Comparison of ENCODE assay signal across 1 cellular context in the genomic region with DNA sequence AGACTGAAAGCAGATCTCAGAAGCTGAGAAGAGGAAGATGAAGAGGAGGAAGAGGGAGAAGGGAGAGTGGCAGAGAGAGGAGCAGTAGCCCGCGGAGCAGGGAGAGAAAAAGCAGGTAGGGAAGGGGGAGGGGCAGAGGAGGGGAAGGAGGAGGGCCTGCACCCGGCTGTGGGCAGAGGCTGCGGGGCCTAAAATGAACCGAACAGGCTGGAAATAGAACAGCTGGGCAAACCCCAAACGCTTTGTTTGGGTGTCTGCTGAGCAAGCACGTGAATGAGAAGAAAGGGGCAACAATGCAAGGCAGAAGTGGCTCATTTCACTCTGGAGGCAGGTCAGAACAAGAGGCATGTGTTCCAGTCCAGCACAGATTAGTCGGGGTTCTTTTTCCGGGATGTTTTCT.
TF ChIP-seq lines count a peak whose summit lies in the region.

No MANE protein-coding gene starts in this region.

TF ChIP-seq in GM12878, 131 proteins besides CTCF, POLR2A, EP300 and RAD21 (continued from another document):
- peak; percentile 63 for TF ChIP-seq IKZF1 (conservative IDR thresholded peaks at IDR 0.05)
- peak; percentile 93 for TF ChIP-seq ZNF24 (IDR thresholded peaks at IDR 0.05)
- no peak for TF ChIP-seq JUND (IDR thresholded peaks at IDR 0.05; ENCODE audit: low read depth, low read length)
- TF ChIP-seq RUNX3 (IDR thresholded peaks at IDR 0.05; ENCODE audit: low read length): peak; percentile 55
- TF ChIP-seq NKRF (conservative IDR thresholded peaks at IDR 0.05): no peak
- no peak for TF ChIP-seq ZNF207 (IDR thresholded peaks at IDR 0.05; ENCODE audit: borderline replicate concordance)
- peak; percentile 22 for TF ChIP-seq SP1 (IDR thresholded peaks at IDR 0.05; ENCODE audit: low read depth, low read length)
- no peak for TF ChIP-seq SREBF2 (IDR thresholded peaks at IDR 0.05; ENCODE audit: low read length)
- no peak for TF ChIP-seq ZNF274 (IDR thresholded peaks at IDR 0.05; ENCODE audit: insufficient read depth, insufficient read length)
- TF ChIP-seq TBL1XR1 (IDR thresholded peaks at IDR 0.05; ENCODE audit: low read depth, low read length): peak; percentile 92
- no peak for TF ChIP-seq JUNB (IDR thresholded peaks at IDR 0.05)
- TF ChIP-seq KDM1A (IDR thresholded peaks at IDR 0.05; ENCODE audit: borderline replicate concordance): no peak
- TF ChIP-seq ATF7 (IDR thresholded peaks at IDR 0.05; ENCODE audit: low read depth): peak; percentile 56; the same call in 1 of the 2 replicates
- TF ChIP-seq, protein P1, sequence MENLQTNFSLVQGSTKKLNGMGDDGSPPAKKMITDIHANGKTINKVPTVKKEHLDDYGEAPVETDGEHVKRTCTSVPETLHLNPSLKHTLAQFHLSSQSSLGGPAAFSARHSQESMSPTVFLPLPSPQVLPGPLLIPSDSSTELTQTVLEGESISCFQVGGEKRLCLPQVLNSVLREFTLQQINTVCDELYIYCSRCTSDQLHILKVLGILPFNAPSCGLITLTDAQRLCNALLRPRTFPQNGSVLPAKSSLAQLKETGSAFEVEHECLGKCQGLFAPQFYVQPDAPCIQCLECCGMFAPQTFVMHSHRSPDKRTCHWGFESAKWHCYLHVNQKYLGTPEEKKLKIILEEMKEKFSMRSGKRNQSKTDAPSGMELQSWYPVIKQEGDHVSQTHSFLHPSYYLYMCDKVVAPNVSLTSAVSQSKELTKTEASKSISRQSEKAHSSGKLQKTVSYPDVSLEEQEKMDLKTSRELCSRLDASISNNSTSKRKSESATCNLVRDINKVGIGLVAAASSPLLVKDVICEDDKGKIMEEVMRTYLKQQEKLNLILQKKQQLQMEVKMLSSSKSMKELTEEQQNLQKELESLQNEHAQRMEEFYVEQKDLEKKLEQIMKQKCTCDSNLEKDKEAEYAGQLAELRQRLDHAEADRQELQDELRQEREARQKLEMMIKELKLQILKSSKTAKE (IDR thresholded peaks at IDR 0.05; ENCODE audit: low read depth, poor library complexity, severe bottlenecking): peak; percentile 99
- TF ChIP-seq TAF1 (IDR thresholded peaks at IDR 0.05; ENCODE audit: borderline replicate concordance, low read depth, low read length): no peak
- peak; percentile 85 for TF ChIP-seq MEF2A (IDR thresholded peaks at IDR 0.05; ENCODE audit: insufficient read depth, low read depth, low read length)
- TF ChIP-seq SMAD1 (IDR thresholded peaks at IDR 0.05; ENCODE audit: low read depth, partially characterized antibody): no peak
- TF ChIP-seq CEBPB (IDR thresholded peaks at IDR 0.05; ENCODE audit: borderline replicate concordance in 1 of 2, low read depth in 2 of 2, low read length in 2 of 2): no peak
- peak; percentile 45; the same call in 1 of the 2 replicates for TF ChIP-seq ZNF592 (IDR thresholded peaks at IDR 0.05)
- TF ChIP-seq ETV6 (conservative IDR thresholded peaks at IDR 0.05 in 1 of 2, IDR thresholded peaks at IDR 0.05 in 1 of 2; ENCODE audit: borderline replicate concordance in 1 of 2, low read depth in 1 of 2): peak in 1 of 2 experiments; percentile 38; a peak in 1 of 4 replicates
- peak; percentile 62 for TF ChIP-seq RAD51 (IDR thresholded peaks at IDR 0.05)
- TF ChIP-seq, protein P2, sequence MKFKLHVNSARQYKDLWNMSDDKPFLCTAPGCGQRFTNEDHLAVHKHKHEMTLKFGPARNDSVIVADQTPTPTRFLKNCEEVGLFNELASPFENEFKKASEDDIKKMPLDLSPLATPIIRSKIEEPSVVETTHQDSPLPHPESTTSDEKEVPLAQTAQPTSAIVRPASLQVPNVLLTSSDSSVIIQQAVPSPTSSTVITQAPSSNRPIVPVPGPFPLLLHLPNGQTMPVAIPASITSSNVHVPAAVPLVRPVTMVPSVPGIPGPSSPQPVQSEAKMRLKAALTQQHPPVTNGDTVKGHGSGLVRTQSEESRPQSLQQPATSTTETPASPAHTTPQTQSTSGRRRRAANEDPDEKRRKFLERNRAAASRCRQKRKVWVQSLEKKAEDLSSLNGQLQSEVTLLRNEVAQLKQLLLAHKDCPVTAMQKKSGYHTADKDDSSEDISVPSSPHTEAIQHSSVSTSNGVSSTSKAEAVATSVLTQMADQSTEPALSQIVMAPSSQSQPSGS (IDR thresholded peaks at IDR 0.05; ENCODE audit: low read length): 0 out of 2 replicates have a peak, but pooled peaks have one; percentile 19
- peak; percentile 93 for TF ChIP-seq HDGF (IDR thresholded peaks at IDR 0.05)
- no peak for TF ChIP-seq NFIC (IDR thresholded peaks at IDR 0.05; ENCODE audit: low read depth, low read length)
- TF ChIP-seq, protein P3, sequence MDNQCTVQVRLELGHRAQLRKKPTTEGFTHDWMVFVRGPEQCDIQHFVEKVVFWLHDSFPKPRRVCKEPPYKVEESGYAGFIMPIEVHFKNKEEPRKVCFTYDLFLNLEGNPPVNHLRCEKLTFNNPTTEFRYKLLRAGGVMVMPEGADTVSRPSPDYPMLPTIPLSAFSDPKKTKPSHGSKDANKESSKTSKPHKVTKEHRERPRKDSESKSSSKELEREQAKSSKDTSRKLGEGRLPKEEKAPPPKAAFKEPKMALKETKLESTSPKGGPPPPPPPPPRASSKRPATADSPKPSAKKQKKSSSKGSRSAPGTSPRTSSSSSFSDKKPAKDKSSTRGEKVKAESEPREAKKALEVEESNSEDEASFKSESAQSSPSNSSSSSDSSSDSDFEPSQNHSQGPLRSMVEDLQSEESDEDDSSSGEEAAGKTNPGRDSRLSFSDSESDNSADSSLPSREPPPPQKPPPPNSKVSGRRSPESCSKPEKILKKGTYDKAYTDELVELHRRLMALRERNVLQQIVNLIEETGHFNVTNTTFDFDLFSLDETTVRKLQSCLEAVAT (IDR thresholded peaks at IDR 0.05): 0 out of 2 replicates have a peak, but pooled peaks have one; percentile 34
- TF ChIP-seq BCLAF1 (IDR thresholded peaks at IDR 0.05): no peak
- peak; percentile 72; the same call in 1 of the 2 replicates for TF ChIP-seq RELB (IDR thresholded peaks at IDR 0.05; ENCODE audit: low read depth)
- no peak for TF ChIP-seq TCF3 (IDR thresholded peaks at IDR 0.05; ENCODE audit: borderline replicate concordance, insufficient read depth, low read depth, low read length)
- TF ChIP-seq RELA (IDR thresholded peaks at IDR 0.05; ENCODE audit: borderline replicate concordance, partially characterized antibody): peak; percentile 68
- no peak for TF ChIP-seq ZSCAN29 (IDR thresholded peaks at IDR 0.05)
- TF ChIP-seq, protein P4, sequence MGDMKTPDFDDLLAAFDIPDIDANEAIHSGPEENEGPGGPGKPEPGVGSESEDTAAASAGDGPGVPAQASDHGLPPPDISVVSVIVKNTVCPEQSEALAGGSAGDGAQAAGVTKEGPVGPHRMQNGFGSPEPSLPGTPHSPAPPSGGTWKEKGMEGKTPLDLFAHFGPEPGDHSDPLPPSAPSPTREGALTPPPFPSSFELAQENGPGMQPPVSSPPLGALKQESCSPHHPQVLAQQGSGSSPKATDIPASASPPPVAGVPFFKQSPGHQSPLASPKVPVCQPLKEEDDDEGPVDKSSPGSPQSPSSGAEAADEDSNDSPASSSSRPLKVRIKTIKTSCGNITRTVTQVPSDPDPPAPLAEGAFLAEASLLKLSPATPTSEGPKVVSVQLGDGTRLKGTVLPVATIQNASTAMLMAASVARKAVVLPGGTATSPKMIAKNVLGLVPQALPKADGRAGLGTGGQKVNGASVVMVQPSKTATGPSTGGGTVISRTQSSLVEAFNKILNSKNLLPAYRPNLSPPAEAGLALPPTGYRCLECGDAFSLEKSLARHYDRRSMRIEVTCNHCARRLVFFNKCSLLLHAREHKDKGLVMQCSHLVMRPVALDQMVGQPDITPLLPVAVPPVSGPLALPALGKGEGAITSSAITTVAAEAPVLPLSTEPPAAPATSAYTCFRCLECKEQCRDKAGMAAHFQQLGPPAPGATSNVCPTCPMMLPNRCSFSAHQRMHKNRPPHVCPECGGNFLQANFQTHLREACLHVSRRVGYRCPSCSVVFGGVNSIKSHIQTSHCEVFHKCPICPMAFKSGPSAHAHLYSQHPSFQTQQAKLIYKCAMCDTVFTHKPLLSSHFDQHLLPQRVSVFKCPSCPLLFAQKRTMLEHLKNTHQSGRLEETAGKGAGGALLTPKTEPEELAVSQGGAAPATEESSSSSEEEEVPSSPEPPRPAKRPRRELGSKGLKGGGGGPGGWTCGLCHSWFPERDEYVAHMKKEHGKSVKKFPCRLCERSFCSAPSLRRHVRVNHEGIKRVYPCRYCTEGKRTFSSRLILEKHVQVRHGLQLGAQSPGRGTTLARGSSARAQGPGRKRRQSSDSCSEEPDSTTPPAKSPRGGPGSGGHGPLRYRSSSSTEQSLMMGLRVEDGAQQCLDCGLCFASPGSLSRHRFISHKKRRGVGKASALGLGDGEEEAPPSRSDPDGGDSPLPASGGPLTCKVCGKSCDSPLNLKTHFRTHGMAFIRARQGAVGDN (IDR thresholded peaks at IDR 0.05): peak; percentile 95
TF ChIP-seq in GM12878: peak in this region for 25.
